12 cellular contexts compared by ENCODE assay signal in genomic region chr21:37503848-37504467, GRCh38.
DNase-seq lines count a peak whose midpoint lies in the region; ATAC-seq, FAIRE-seq and TF ChIP-seq lines count a peak whose summit lies in the region.
"Had no signal": no experiment of that assay in that cellular context is flagged by ENCODE, and none has a peak within 500 bp of the region (broad histone marks: within the 10 kb centered on the region; RNA-seq: fewer than 3 reads in every experiment).

No MANE protein-coding gene starts in this region.

- no peak for TF ChIP-seq POLR2A in H54 (IDR thresholded peaks at IDR 0.05; ENCODE audit: low read depth, low read length)

- no peaks in the 10 kb centered on the region for H3K9me3 Mint-ChIP-seq in activated naive CD8-positive, alpha-beta T cell treated with anti-CD3 and anti-CD28 coated beads, Interleukin-2, amount 50 U/mL, for 24 hours

- H3K4me3 Mint-ChIP-seq in activated naive CD8-positive, alpha-beta T cell treated with anti-CD3 and anti-CD28 coated beads, Interleukin-2, amount 50 U/mL, for 24 hours, result peak overlapping the region; percentile 39

- peak; percentile 75 for ATAC-seq in activated naive CD8-positive, alpha-beta T cell treated with anti-CD3 and anti-CD28 coated beads, Interleukin-2, amount 50 U/mL, for 24 hours
- ATAC-seq in HG03354 (IDR thresholded peaks at IDR 0.05; ENCODE audit: poor library complexity, severe bottlenecking, unreplicated experiment), result no peak

- H3K36me3 Mint-ChIP-seq in activated naive CD8-positive, alpha-beta T cell treated with anti-CD3 and anti-CD28 coated beads, Interleukin-2, amount 50 U/mL, for 24 hours (ENCODE audit: low read depth), result peaks cover 43% of the 10 kb centered on the region

- H3K4me1 Mint-ChIP-seq in activated naive CD8-positive, alpha-beta T cell treated with anti-CD3 and anti-CD28 coated beads, Interleukin-2, amount 50 U/mL, for 24 hours, result peaks cover 20% of the 10 kb centered on the region

- H3K27me3 Mint-ChIP-seq in activated naive CD8-positive, alpha-beta T cell treated with anti-CD3 and anti-CD28 coated beads, Interleukin-2, amount 50 U/mL, for 24 hours, result no peaks in the 10 kb centered on the region

- FAIRE-seq in H54 (lab: Jason Lieb, UNC), result no peak
- FAIRE-seq: keratinocyte had no signal

- H3K27ac Mint-ChIP-seq in activated naive CD8-positive, alpha-beta T cell treated with anti-CD3 and anti-CD28 coated beads, Interleukin-2, amount 50 U/mL, for 24 hours, result peak overlapping the region; percentile 85

- DNase-seq in AG08395 (ENCODE audit: low spot score) (peak; percentile 54), H54 (ENCODE audit: insufficient read length, low spot score) (peak; percentile 54), lung microvascular endothelial cell (ENCODE audit: low read depth in 2 of 2) (peak; percentile 42 to 85), nucleus accumbens (lab: John Stamatoyannopoulos, UW) (no peak), cortex of kidney (lab: John Stamatoyannopoulos, UW) (no peak), NCI-H187 treated with DMSO at 0.1 percent for 48 hours (lab: John Stamatoyannopoulos, UW) (no peak)
- DNase-seq in activated naive CD8-positive, alpha-beta T cell treated with anti-CD3 and anti-CD28 coated beads, Interleukin-2, amount 50 U/mL, for 24 hours, result no peak
- DNase-seq: DMS79 treated with DMSO at 0.1 percent for 48 hours, NCI-H69, T1000 had no signal

Comparison
In these comparisons a context has a peak if more than half of its experiments do, and no peak if none do; other contexts are left out.
1. DNase-seq: peak in AG08395 (single experiment), H54 (single experiment) and lung microvascular endothelial cell (2 of 2); none in activated naive CD8-positive, alpha-beta T cell treated with anti-CD3 and anti-CD28 coated beads, Interleukin-2, amount 50 U/mL, for 24 hours (single experiment), nucleus accumbens (0 of 56), cortex of kidney (single experiment) and NCI-H187 treated with DMSO at 0.1 percent for 48 hours (single experiment).